Comparison of ENCODE assay signal across 34 cellular contexts in the genomic region with DNA sequence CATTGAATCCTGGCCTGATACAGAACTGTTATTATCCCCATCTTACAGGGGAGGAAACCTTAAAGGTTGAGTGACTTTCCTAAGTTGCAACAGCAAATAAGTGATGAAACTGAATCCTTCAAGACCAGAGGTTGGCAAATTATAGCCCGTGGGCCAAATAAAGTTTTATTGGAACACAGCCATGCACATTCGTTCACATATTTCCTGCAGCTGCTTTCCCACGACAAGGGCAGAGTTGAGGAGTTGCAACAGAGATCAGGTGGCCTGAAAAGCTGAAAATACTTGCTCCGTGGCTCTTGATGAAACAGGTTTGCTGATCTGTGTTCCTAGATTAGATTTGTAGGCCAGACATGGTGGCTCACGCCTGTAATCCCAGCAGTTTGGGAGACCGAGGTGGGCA.
"Had no signal": no experiment of that assay in that cellular context is flagged by ENCODE, and none has a peak within 500 bp of the region (broad histone marks: within the 10 kb centered on the region; RNA-seq: fewer than 3 reads in every experiment).

No MANE protein-coding gene starts in this region.

- H3K27ac Mint-ChIP-seq: activated B cell treated with CpG ODN at 0.5 μM for 24 hours; activated CD4-positive, alpha-beta memory T cell treated with anti-CD3 and anti-CD28 coated beads for 36 hours; activated CD8-positive, alpha-beta memory T cell treated with anti-CD3 and anti-CD28 coated beads, Interleukin-2, amount 10 ng/mL, durations not matched to agents 7 days and 5 days; activated CD8-positive, alpha-beta T cell treated with anti-CD3 and anti-CD28 coated beads, Interleukin-2, amount 10 ng/mL, durations not matched to agents 7 days and 5 days; activated naive CD4-positive, alpha-beta T cell treated with anti-CD3 and anti-CD28 coated beads for 36 hours; activated naive CD4-positive, alpha-beta T cell treated with anti-CD3 and anti-CD28 coated beads, Interleukin-2, amount 50 U/mL, for 24 hours; activated naive CD8-positive, alpha-beta T cell treated with anti-CD3 and anti-CD28 coated beads for 36 hours; activated naive CD8-positive, alpha-beta T cell treated with anti-CD3 and anti-CD28 coated beads, Interleukin-2, amount 50 U/mL, for 24 hours; activated T-helper 1 cell treated with anti-CD3 and anti-CD28 coated beads, Interleukin-12 subunit alpha, Interleukin-12 subunit beta, Interleukin-2, Interleukin-4 antibody, amounts not matched to agents 30 ng/mL and 10 ng/mL and 1 ng/mL, durations not matched to agents 14 hours and 24 hours and 36 hours; activated T-helper 2 cell treated with anti-CD3 and anti-CD28 coated beads, Interferon-gamma antibody, Interleukin-2, Interleukin-4, amounts not matched to agents 10 μg/mL and 5 μg/mL and 100 μg/mL, durations not matched to agents 14 hours and 24 hours and 36 hours; T-helper 17 cell; T-helper 2 cell treated with Interferon-gamma antibody and Interleukin-4, amounts not matched to agents 5 μg/mL and 100 μg/mL, for 36 hours had no signal

- H3K9me3 Mint-ChIP-seq: activated naive CD4-positive, alpha-beta T cell treated with anti-CD3 and anti-CD28 coated beads, Interleukin-2, amount 50 U/mL, for 24 hours; activated T-helper 2 cell treated with anti-CD3 and anti-CD28 coated beads, Interferon-gamma antibody, Interleukin-2, Interleukin-4, amounts not matched to agents 10 μg/mL and 5 μg/mL and 100 μg/mL, durations not matched to agents 14 hours and 24 hours and 36 hours had no signal

- H3K36me3 Mint-ChIP-seq: activated CD4-positive, alpha-beta memory T cell treated with anti-CD3 and anti-CD28 coated beads for 36 hours; activated CD8-positive, alpha-beta memory T cell treated with anti-CD3 and anti-CD28 coated beads, Interleukin-2, amount 10 ng/mL, durations not matched to agents 7 days and 5 days; activated naive CD4-positive, alpha-beta T cell treated with anti-CD3 and anti-CD28 coated beads, Interleukin-2, amount 50 U/mL, for 24 hours; activated naive CD8-positive, alpha-beta T cell treated with anti-CD3 and anti-CD28 coated beads for 36 hours had no signal

- H3K4me1 Mint-ChIP-seq: activated B cell treated with CpG ODN at 0.5 μM for 24 hours; activated CD8-positive, alpha-beta memory T cell treated with anti-CD3 and anti-CD28 coated beads, Interleukin-2, amount 10 ng/mL, durations not matched to agents 7 days and 5 days; activated naive CD4-positive, alpha-beta T cell treated with anti-CD3 and anti-CD28 coated beads, Interleukin-2, amount 50 U/mL, for 24 hours; activated naive CD8-positive, alpha-beta T cell treated with anti-CD3 and anti-CD28 coated beads for 36 hours; activated naive CD8-positive, alpha-beta T cell treated with anti-CD3 and anti-CD28 coated beads, Interleukin-2, amount 50 U/mL, for 24 hours; T-helper 17 cell had no signal

- H3K4me3 Mint-ChIP-seq: activated B cell treated with CpG ODN at 0.5 μM for 24 hours; activated CD4-positive, alpha-beta memory T cell treated with anti-CD3 and anti-CD28 coated beads for 36 hours; activated CD8-positive, alpha-beta memory T cell treated with anti-CD3 and anti-CD28 coated beads, Interleukin-2, amount 10 ng/mL, durations not matched to agents 7 days and 5 days; activated CD8-positive, alpha-beta T cell treated with anti-CD3 and anti-CD28 coated beads, Interleukin-2, amount 10 ng/mL, durations not matched to agents 7 days and 5 days; activated naive CD4-positive, alpha-beta T cell treated with anti-CD3 and anti-CD28 coated beads for 36 hours; activated naive CD4-positive, alpha-beta T cell treated with anti-CD3 and anti-CD28 coated beads, Interleukin-2, amount 50 U/mL, for 24 hours; activated naive CD8-positive, alpha-beta T cell treated with anti-CD3 and anti-CD28 coated beads for 36 hours; activated naive CD8-positive, alpha-beta T cell treated with anti-CD3 and anti-CD28 coated beads, Interleukin-2, amount 50 U/mL, for 24 hours; activated T-helper 1 cell treated with anti-CD3 and anti-CD28 coated beads, Interleukin-12 subunit alpha, Interleukin-12 subunit beta, Interleukin-2, Interleukin-4 antibody, amounts not matched to agents 30 ng/mL and 10 ng/mL and 1 ng/mL, durations not matched to agents 14 hours and 24 hours and 36 hours; T-helper 17 cell; T-helper 2 cell treated with Interferon-gamma antibody and Interleukin-4, amounts not matched to agents 5 μg/mL and 100 μg/mL, for 36 hours had no signal

- H3K27me3 Mint-ChIP-seq: activated B cell treated with CpG ODN at 0.5 μM for 24 hours; activated naive CD4-positive, alpha-beta T cell treated with anti-CD3 and anti-CD28 coated beads, Interleukin-2, amount 50 U/mL, for 24 hours; activated naive CD8-positive, alpha-beta T cell treated with anti-CD3 and anti-CD28 coated beads for 36 hours had no signal

- DNase-seq: activated B cell treated with CpG ODN at 0.5 μM for 24 hours; activated CD4-positive, alpha-beta memory T cell treated with anti-CD3 and anti-CD28 coated beads for 36 hours; activated CD4-positive, alpha-beta T cell treated with anti-CD3 and anti-CD28 coated beads for 48 hours; activated CD8-positive, alpha-beta memory T cell treated with anti-CD3 and anti-CD28 coated beads, Interleukin-2, amount 10 ng/mL, durations not matched to agents 7 days and 5 days; activated CD8-positive, alpha-beta memory T cell treated with anti-CD3 and anti-CD28 coated beads, Interleukin-2, amount 50 U/mL, for 4 hours; activated CD8-positive, alpha-beta T cell treated with anti-CD3 and anti-CD28 coated beads, Interleukin-2, amount 10 ng/mL, durations not matched to agents 7 days and 5 days; activated effector memory CD4-positive, alpha-beta T cell treated with anti-CD3 and anti-CD28 coated beads, Interleukin-2, amount 50 U/mL, for 16 hours; activated naive CD4-positive, alpha-beta T cell treated with anti-CD3 and anti-CD28 coated beads for 36 hours; activated naive CD8-positive, alpha-beta T cell treated with anti-CD3 and anti-CD28 coated beads for 36 hours; activated naive CD8-positive, alpha-beta T cell treated with anti-CD3 and anti-CD28 coated beads, Interleukin-2, amount 50 U/mL, for 24 hours; activated T-cell treated with anti-CD3 and anti-CD28 coated beads, Interleukin-2, amount 50 U/mL, for 1 hour; activated T-cell treated with anti-CD3 and anti-CD28 coated beads, Interleukin-2, amount 50 U/mL, for 48 hours; adrenal gland; amygdala; aorta; body of pancreas; caudate nucleus; cortex of kidney; dermis blood vessel endothelial cell; effector CD8-positive, alpha-beta T cell; foreskin keratinocyte; gastrocnemius medialis; glutamatergic neuron; heart left ventricle; T-helper 17 cell; T1000; WERI-Rb-1 had no signal

- ATAC-seq: activated CD4-positive, CD25-positive, alpha-beta regulatory T cell treated with anti-CD3 and anti-CD28 coated beads, Interleukin-2, amount 50 U/mL, for 24 hours; activated CD8-positive, alpha-beta memory T cell treated with anti-CD3 and anti-CD28 coated beads, Interleukin-2, amount 10 ng/mL, durations not matched to agents 7 days and 5 days; activated CD8-positive, alpha-beta T cell treated with anti-CD3 and anti-CD28 coated beads, Interleukin-2, amount 10 ng/mL, durations not matched to agents 7 days and 5 days; activated naive CD8-positive, alpha-beta T cell treated with anti-CD3 and anti-CD28 coated beads, Interleukin-2, amount 50 U/mL, for 24 hours; body of pancreas; esophagus mucosa; foreskin keratinocyte; gastrocnemius medialis; heart left ventricle; T-helper 17 cell had no signal

- H3K4me3 ChIP-seq: adrenal gland, body of pancreas, gastrocnemius medialis, heart left ventricle, hepatocyte had no signal
